21 cellular contexts compared by ENCODE assay signal in the genomic region with DNA sequence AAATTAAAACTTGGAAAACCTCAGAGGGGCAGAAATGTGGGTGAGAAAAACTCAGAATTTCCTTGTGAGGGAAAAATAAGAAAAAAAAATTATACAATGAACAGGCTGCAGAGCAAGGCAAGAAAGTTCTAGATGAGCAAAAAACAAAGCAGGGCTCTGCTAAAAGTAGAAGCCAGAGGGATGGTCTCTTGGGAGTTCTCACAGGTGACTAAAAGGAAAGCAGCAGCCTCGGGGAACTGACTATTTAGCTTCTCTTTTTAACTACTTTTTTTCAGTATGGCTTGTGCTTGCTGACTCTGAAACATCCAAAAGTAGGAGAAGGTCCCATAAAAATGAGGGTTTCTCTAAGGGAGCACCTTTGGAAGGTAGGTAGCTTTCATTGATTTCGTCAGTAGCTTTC. TPM values are rescaled to one million over a fixed set of nuclear protein-coding genes. Genes with fewer than 3 reads are reported as not detected.
"Had no signal": no experiment of that assay in that cellular context is flagged by ENCODE, and none has a peak within 500 bp of the region (broad histone marks: within the 10 kb centered on the region; RNA-seq: fewer than 3 reads in every experiment).

No MANE protein-coding gene starts in this region.

- H3K36me3 ChIP-seq: MG63, SJSA1 had no signal

- H3K4me1 ChIP-seq: SJSA1 had no signal

- H3K27me3 ChIP-seq: MG63, SJSA1 had no signal

- H3K27ac ChIP-seq: SJSA1, SK-N-MC had no signal

- DNase-seq: KBM-7, MG63, NCI-H1092, NCI-H1417 treated with DMSO at 0.1 percent for 48 hours, NCI-H146, NCI-H1694 treated with DMSO at 0.1 percent for 48 hours, NCI-H1930, NCI-H2081, NCI-H2227 treated with DMSO at 0.1 percent for 48 hours, NCI-H524, NCI-H526 treated with DMSO at 0.1 percent for 48 hours, NCI-H774, OCI-M1, Right ventricle myocardium superior, RPMI8226, SIG-M5, T-helper 2 cell had no signal

- H3K4me3 ChIP-seq: MG63, SJSA1, SK-N-MC had no signal

- H3K9me3 ChIP-seq: MG63, SJSA1 had no signal

RNA-seq across cellular contexts. Expression of a gene that starts 36.4 kb away (rescaled TPM):
- total RNA-seq: HT-29; SJSA1; T-helper 1 cell treated with Interleukin-12 subunit alpha and Interleukin-12 subunit beta and Interleukin-4 antibody, amounts not matched to agents 30 ng/mL and 1 ng/mL, for 36 hours had no signal
